Comparison of ENCODE assay signal across 35 cellular contexts in the genomic region with DNA sequence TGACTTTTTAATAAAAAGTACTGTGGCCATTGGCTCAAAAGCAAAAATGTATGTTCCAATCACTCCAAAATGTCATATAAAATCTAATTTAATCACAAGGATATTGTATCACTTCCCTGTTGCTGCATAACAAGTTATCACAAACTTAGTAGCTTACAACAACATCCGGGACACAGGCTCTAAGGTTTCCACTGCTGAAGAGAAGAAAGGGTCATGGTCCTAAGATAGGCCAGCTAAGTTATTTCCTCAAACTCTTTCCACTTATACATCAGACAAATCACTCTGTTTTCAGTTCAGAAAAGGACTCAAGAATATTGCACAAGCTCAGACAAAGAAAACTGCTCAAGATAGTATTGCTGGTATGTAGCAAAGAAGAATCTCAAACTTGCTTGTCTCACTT.
DNase-seq lines count a peak whose midpoint lies in the region; ATAC-seq, FAIRE-seq and TF ChIP-seq lines count a peak whose summit lies in the region.
"Had no signal": no experiment of that assay in that cellular context is flagged by ENCODE, and none has a peak within 500 bp of the region (broad histone marks: within the 10 kb centered on the region; RNA-seq: fewer than 3 reads in every experiment).

No MANE protein-coding gene starts in this region.

- no peak overlapping the region for H3K9ac ChIP-seq in HepG2 (ENCODE audit: insufficient read depth, low read depth, low read length)
- H3K9ac ChIP-seq: BLaER1; BLaER1 treated with 17β-estradiol and CSF1 and Interleukin-3, amounts not matched to agents 10 nM and 100 nM had no signal

- no TSS peak for BruUV-seq in HepG2 (replicated peaks; lab: Mats Ljungman, UMichigan)

- no peak overlapping the region for H2AFZ ChIP-seq in HepG2 (ENCODE audit: low read length)
- H2AFZ ChIP-seq in GM23338: 0 out of 2 replicates have a peak overlapping the region, but pooled peaks have one; percentile 7

- TF ChIP-seq EP300 in HepG2 (IDR thresholded peaks at IDR 0.05; ENCODE audit: low read depth in 2 of 2, low read length in 2 of 2) (no peak), HepG2 (CRISPR knock-in tag; IDR thresholded peaks at IDR 0.05; ENCODE audit: borderline replicate concordance) (no peak)

- no peaks in the 10 kb centered on the region for H3K9me3 ChIP-seq in right lobe of liver
- no peaks in the 10 kb centered on the region for H3K9me3 ChIP-seq in HepG2 (ENCODE audit: low read length)
- H3K9me3 ChIP-seq: A549; BE2C; BLaER1; BLaER1 treated with 17β-estradiol and CSF1 and Interleukin-3, amounts not matched to agents 10 nM and 100 nM; Caco-2 had no signal

- H3K27ac ChIP-seq in right lobe of liver (no peak overlapping the region), HepG2 (ENCODE audit: extremely low read length, insufficient read depth, low read length) (no peak overlapping the region), GM23338 (ENCODE audit: low read depth) (no peak overlapping the region)
- H3K27ac ChIP-seq: 22Rv1; A549; BLaER1; BLaER1 treated with 17β-estradiol and CSF1 and Interleukin-3, amounts not matched to agents 10 nM and 100 nM; C4-2B had no signal

- FAIRE-seq in HepG2 (lab: Jason Lieb, UNC): no peak
- FAIRE-seq: A204.1, A549, D721Med had no signal

- CTCF ChIA-PET in HepG2 (lab: Yijun Ruan, JAX; ENCODE audit: low intra/inter-chr PET ratio, low total read pairs): no interaction called here

- DNase-seq in right lobe of liver: no peak
- DNase-seq in HepG2 (ENCODE audit: low spot score): no peak
- DNase-seq in GM23338 (ENCODE audit: low spot score): no peak
- DNase-seq in neural crest cell (ENCODE audit: low read depth, low spot score): no peak
- DNase-seq in activated CD8-positive, alpha-beta memory T cell treated with anti-CD3 and anti-CD28 coated beads, Interleukin-2, amount 50 U/mL, for 48 hours: no peak
- no peak for DNase-seq in HPDE6-E6E7 (ENCODE audit: extremely low spot score)
- DNase-seq: 8988T; ACHN; AML-193; BE2C; C1 segment of cervical spinal cord; Caco-2; Calu3; CD4-positive, alpha-beta memory T cell; CD4-positive, alpha-beta T cell; CD4-positive, CD25-positive, alpha-beta regulatory T cell; CD8-positive, alpha-beta memory T cell; CD8-positive, alpha-beta T cell; COR-L47; DMS 273 treated with DMSO at 0.1 percent for 48 hours; DMS153; DMS53; DMS79; DMS79 treated with DMSO at 0.1 percent for 48 hours; DND-41; EL had no signal

- POLR2A ChIA-PET in HepG2 (lab: Yijun Ruan, JAX): no interaction called here

- in situ Hi-C loops in HepG2 (cut with HindIII; ENCODE audit: extremely low pct_ligation_motif_present, low pct_unique_long_range_greater_than_20kb): loop anchor here (25.0 kb wide), 1 partner anchor 1524 kb away; no protein-coding TSS in a partner anchor

- H3K4me3 ChIP-seq in right lobe of liver (no peak overlapping the region), HepG2 (replicated peaks in 1 of 3; ENCODE audit: insufficient read depth in 1 of 3, low read depth in 2 of 3, low read length in 3 of 3) (no peak overlapping the region), GM23338 (no peak overlapping the region)
- H3K4me3 ChIP-seq: A549; BLaER1; BLaER1 treated with 17β-estradiol and CSF1 and Interleukin-3, amounts not matched to agents 10 nM and 100 nM had no signal

- intact Hi-C loops in right lobe of liver (cut with DNase I) (no loop called here), HepG2 (cut with micrococcal nuclease; ENCODE audit: unreplicated experiment) (no loop called here)

- peaks cover 15% of the 10 kb centered on the region for H3K4me1 Mint-ChIP-seq in GM23338
- peaks cover 10% of the 10 kb centered on the region for H3K4me1 Mint-ChIP-seq in neural crest cell
- H3K4me1 Mint-ChIP-seq: B cell; CD14-positive monocyte; CD4-positive, alpha-beta memory T cell; CD4-positive, CD25-positive, alpha-beta regulatory T cell; CD8-positive, alpha-beta memory T cell had no signal

- 80% methylated on average over 1 of the region's 1 CpG for WGBS in right lobe of liver (ENCODE audit: insufficient coverage, low coverage, low lambda C conversion rate, missing lambda C conversion rate)
- 0% methylated on average over 1 of the region's 1 CpG for WGBS in HepG2 (ENCODE audit: low lambda C conversion rate)

- H3K4me3 Mint-ChIP-seq in GM23338 (no peak overlapping the region), neural crest cell (no peak overlapping the region)
- H3K4me3 Mint-ChIP-seq: B cell; CD14-positive monocyte; CD4-positive, alpha-beta memory T cell; CD4-positive, alpha-beta T cell; CD4-positive, CD25-positive, alpha-beta regulatory T cell; CD8-positive, alpha-beta memory T cell; CD8-positive, alpha-beta T cell had no signal

- H3K79me2 ChIP-seq in HepG2 (ENCODE audit: insufficient read depth, low read length) (no peaks in the 10 kb centered on the region), GM23338 (replicated peaks; ENCODE audit: insufficient read depth) (no peaks in the 10 kb centered on the region)

- H4K20me1 ChIP-seq in HepG2 (ENCODE audit: insufficient read depth, low read length) (no peaks in the 10 kb centered on the region), GM23338 (replicated peaks; ENCODE audit: insufficient read depth) (no peaks in the 10 kb centered on the region)
- H4K20me1 ChIP-seq: BLaER1; BLaER1 treated with 17β-estradiol and CSF1 and Interleukin-3, amounts not matched to agents 10 nM and 100 nM had no signal

- no peak for TF ChIP-seq RAD21 in HepG2 (CRISPR knock-in tag; IDR thresholded peaks at IDR 0.05)

- H3K9me3 Mint-ChIP-seq in GM23338 (no peaks in the 10 kb centered on the region), neural crest cell (no peaks in the 10 kb centered on the region)
- H3K9me3 Mint-ChIP-seq: CD4-positive, alpha-beta T cell; CD4-positive, CD25-positive, alpha-beta regulatory T cell; CD8-positive, alpha-beta T cell had no signal

- H3K9me2 ChIP-seq in GM23338 (ENCODE audit: insufficient read depth): peaks cover 1% of the 10 kb centered on the region; the same call in 1 of the 2 replicates

- ATAC-seq in right lobe of liver: peak; percentile 47 to 81 (median 62)
- ATAC-seq in HepG2: no peak
- ATAC-seq in GM23338: no peak
- ATAC-seq: A549; CD8-positive, alpha-beta T cell had no signal

- H3K36me3 ChIP-seq in right lobe of liver: no peaks in the 10 kb centered on the region
- no peaks in the 10 kb centered on the region for H3K36me3 ChIP-seq in HepG2 (replicated peaks in 1 of 2; ENCODE audit: control insufficient read depth in 1 of 2, insufficient read depth in 2 of 2, low read length in 2 of 2)
- H3K36me3 ChIP-seq in GM23338 (ENCODE audit: insufficient read depth): no peaks in the 10 kb centered on the region
- H3K36me3 ChIP-seq: BE2C; BLaER1; BLaER1 treated with 17β-estradiol and CSF1 and Interleukin-3, amounts not matched to agents 10 nM and 100 nM had no signal

- H3K27me3 ChIP-seq in right lobe of liver (no peaks in the 10 kb centered on the region), HepG2 (ENCODE audit: control insufficient read depth in 1 of 2, insufficient read depth in 2 of 2, low read length in 2 of 2) (no peaks in the 10 kb centered on the region; a peak in 1 of 5 replicates), GM23338 (ENCODE audit: insufficient read depth) (no peaks in the 10 kb centered on the region)
- H3K27me3 ChIP-seq: BE2C; BLaER1; BLaER1 treated with 17β-estradiol and CSF1 and Interleukin-3, amounts not matched to agents 10 nM and 100 nM had no signal

- no peak for TF ChIP-seq CTCF in right lobe of liver (IDR thresholded peaks at IDR 0.05)
- no peak for TF ChIP-seq CTCF in HepG2 (CRISPR knock-in tag; IDR thresholded peaks at IDR 0.05)
- TF ChIP-seq CTCF in GM23338 (conservative IDR thresholded peaks at IDR 0.05; ENCODE audit: low read depth in 2 of 2): no peak
- no peak for TF ChIP-seq CTCF in neural crest cell (conservative IDR thresholded peaks at IDR 0.05)

- H3K27me3 Mint-ChIP-seq in GM23338 (ENCODE audit: insufficient read depth, low read depth, poor library complexity) (no peaks in the 10 kb centered on the region), neural crest cell (ENCODE audit: low read depth) (peaks cover 4% of the 10 kb centered on the region)

- no peaks in the 10 kb centered on the region for H3F3A ChIP-seq in GM23338 (replicated peaks; ENCODE audit: low read depth)

- H3K27ac Mint-ChIP-seq in GM23338 (no peak overlapping the region), neural crest cell (ENCODE audit: unreplicated experiment) (peak overlapping the region; percentile 75)
- H3K27ac Mint-ChIP-seq: B cell; CD14-positive monocyte; CD4-positive, alpha-beta memory T cell; CD4-positive, alpha-beta T cell; CD4-positive, CD25-positive, alpha-beta regulatory T cell; CD8-positive, alpha-beta memory T cell; CD8-positive, alpha-beta T cell had no signal

- H3K4me2 ChIP-seq in HepG2 (ENCODE audit: low read depth, low read length) (no peak overlapping the region), GM23338 (no peak overlapping the region)
- H3K4me2 ChIP-seq: A549; BLaER1; BLaER1 treated with 17β-estradiol and CSF1 and Interleukin-3, amounts not matched to agents 10 nM and 100 nM had no signal

- H3K4me1 ChIP-seq in right lobe of liver: no peaks in the 10 kb centered on the region
- no peaks in the 10 kb centered on the region for H3K4me1 ChIP-seq in HepG2 (ENCODE audit: insufficient read depth, low read length)
- peaks cover 21% of the 10 kb centered on the region for H3K4me1 ChIP-seq in GM23338 (ENCODE audit: insufficient read depth)
- H3K4me1 ChIP-seq: A549; BE2C; BLaER1; BLaER1 treated with 17β-estradiol and CSF1 and Interleukin-3, amounts not matched to agents 10 nM and 100 nM; Caco-2 had no signal

- H3K36me3 Mint-ChIP-seq in GM23338 (ENCODE audit: low read depth) (no peaks in the 10 kb centered on the region), neural crest cell (ENCODE audit: low read depth) (no peaks in the 10 kb centered on the region)
- H3K36me3 Mint-ChIP-seq: CD14-positive monocyte; CD4-positive, alpha-beta memory T cell; CD4-positive, CD25-positive, alpha-beta regulatory T cell; CD8-positive, alpha-beta memory T cell; CD8-positive, alpha-beta T cell had no signal

- TF ChIP-seq POLR2A in right lobe of liver (IDR thresholded peaks at IDR 0.05) (no peak), HepG2 (IDR thresholded peaks at IDR 0.05; ENCODE audit: insufficient read depth in 1 of 2, low read depth in 2 of 2, low read length in 2 of 2) (no peak)

TF ChIP-seq in HepG2, 621 proteins besides CTCF, POLR2A, EP300 and RAD21 (continues in another document):
- TF ChIP-seq ZFP62 (CRISPR knock-in tag; IDR thresholded peaks at IDR 0.05) (no peak), GTF2F1 (IDR thresholded peaks at IDR 0.05; ENCODE audit: low read length) (no peak), SALL1 (CRISPR knock-in tag; IDR thresholded peaks at IDR 0.05) (no peak), TGIF2 (CRISPR knock-in tag; IDR thresholded peaks at IDR 0.05) (no peak), NR3C1 (CRISPR knock-in tag; IDR thresholded peaks at IDR 0.05) (no peak), MEIS2 (CRISPR knock-in tag; IDR thresholded peaks at IDR 0.05) (no peak)

Comparison
In these comparisons a context has a peak if more than half of its experiments do, and no peak if none do; other contexts are left out.
1. ATAC-seq: peak in right lobe of liver (4 of 4); none in HepG2 (single experiment) and GM23338 (single experiment).